In the genomic region with DNA sequence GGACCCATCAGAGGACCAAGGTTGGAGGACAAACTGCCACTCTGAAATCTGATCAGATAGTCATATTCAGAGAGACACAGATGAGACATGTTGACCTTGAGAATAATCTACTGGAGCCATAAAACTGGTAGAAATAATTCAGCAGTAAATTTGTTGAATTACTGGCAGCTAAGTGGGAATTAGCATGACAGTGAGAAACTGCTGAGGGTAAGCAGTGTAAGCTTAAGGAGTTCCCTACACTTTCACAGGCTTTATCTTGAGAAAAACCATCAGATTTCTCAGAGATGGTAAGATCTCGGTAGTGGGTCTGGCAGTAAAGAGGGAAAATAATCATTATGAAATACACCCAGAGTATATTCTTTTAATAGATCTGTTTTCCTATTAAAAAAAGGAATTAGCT, we compare ENCODE assay signal across 35 cellular contexts.
"Had no signal": no experiment of that assay in that cellular context is flagged by ENCODE, and none has a peak within 500 bp of the region (broad histone marks: within the 10 kb centered on the region; RNA-seq: fewer than 3 reads in every experiment).

No MANE protein-coding gene starts in this region.

- DNase-seq: Karpas-422, Kasumi-1, MG63, MM.1S, MV-4-11, NCI-H1048, NCI-H1092, NCI-H1092 treated with DMSO at 0.1 percent for 48 hours, NCI-H1105, NCI-H1105 treated with DMSO at 0.1 percent for 48 hours, NCI-H1417, NCI-H1417 treated with DMSO at 0.1 percent for 48 hours, NCI-H1436, NCI-H1436 treated with DMSO at 0.1 percent for 48 hours, NCI-H146, NCI-H1694, NCI-H1694 treated with DMSO at 0.1 percent for 48 hours, NCI-H187, NCI-H187 treated with DMSO at 0.1 percent for 48 hours, NCI-H1930, NCI-H2029, NCI-H2029 treated with DMSO at 0.1 percent for 48 hours, NCI-H2081, NCI-H2081 treated with DMSO at 0.1 percent for 48 hours, NCI-H2107, NCI-H2171, NCI-H2171 treated with DMSO at 0.1 percent for 48 hours, NCI-H2227 treated with DMSO at 0.1 percent for 48 hours, NCI-H226, NCI-H345, NCI-H446, NCI-H446 treated with DMSO at 0.1 percent for 48 hours, NCI-H510A, NCI-H510A treated with DMSO at 0.1 percent for 48 hours, NCI-H524 had no signal

- H3K9me3 ChIP-seq: MG63 had no signal

- H3K36me3 ChIP-seq: MG63 had no signal

- H3K4me3 ChIP-seq: MG63 had no signal

- H3K27me3 ChIP-seq: MG63 had no signal
